Comparison of ENCODE assay signal across 13 cellular contexts in genomic region chrX:3166670-3167455, GRCh38.
"Had no signal": no experiment of that assay in that cellular context is flagged by ENCODE, and none has a peak within 500 bp of the region (broad histone marks: within the 10 kb centered on the region; RNA-seq: fewer than 3 reads in every experiment).

No MANE protein-coding gene starts in this region.

- H3K27me3 ChIP-seq: heart left ventricle, uterus had no signal

- H3K27ac Mint-ChIP-seq: activated CD8-positive, alpha-beta memory T cell treated with anti-CD3 and anti-CD28 coated beads, Interleukin-2, amount 10 ng/mL, durations not matched to agents 7 days and 5 days; activated naive CD8-positive, alpha-beta T cell; memory B cell; T-helper 17 cell had no signal

- H3K9ac ChIP-seq: parathyroid adenoma had no signal

- H3K36me3 Mint-ChIP-seq: activated CD8-positive, alpha-beta memory T cell treated with anti-CD3 and anti-CD28 coated beads, Interleukin-2, amount 10 ng/mL, durations not matched to agents 7 days and 5 days; activated naive CD8-positive, alpha-beta T cell; memory B cell had no signal

- ATAC-seq: activated CD4-positive, CD25-positive, alpha-beta regulatory T cell treated with anti-CD3 and anti-CD28 coated beads, Interleukin-2, amount 50 U/mL, for 24 hours; activated CD8-positive, alpha-beta memory T cell treated with anti-CD3 and anti-CD28 coated beads, Interleukin-2, amount 10 ng/mL, durations not matched to agents 7 days and 5 days; activated T-cell treated with anti-CD3 and anti-CD28 coated beads, Interleukin-2, amount 50 U/mL, for 4 hours; T-helper 17 cell had no signal

- H2AFZ ChIP-seq: parathyroid adenoma had no signal

- H3K4me1 Mint-ChIP-seq: activated CD8-positive, alpha-beta memory T cell treated with anti-CD3 and anti-CD28 coated beads, Interleukin-2, amount 10 ng/mL, durations not matched to agents 7 days and 5 days; memory B cell; T-helper 17 cell had no signal

- H3K79me2 ChIP-seq: parathyroid adenoma had no signal

- H3K4me3 Mint-ChIP-seq: activated CD8-positive, alpha-beta memory T cell treated with anti-CD3 and anti-CD28 coated beads, Interleukin-2, amount 10 ng/mL, durations not matched to agents 7 days and 5 days; activated naive CD8-positive, alpha-beta T cell; activated T-cell treated with anti-CD3 and anti-CD28 coated beads, Interleukin-2, amount 50 U/mL, for 4 hours; memory B cell; nephron; T-helper 17 cell had no signal

- H3K27ac ChIP-seq: heart left ventricle, left ventricle myocardium inferior, parathyroid adenoma, uterus had no signal

- H3K4me3 ChIP-seq: heart left ventricle, left ventricle myocardium inferior, uterus had no signal

- H3K9me3 Mint-ChIP-seq: activated T-cell treated with anti-CD3 and anti-CD28 coated beads, Interleukin-2, amount 50 U/mL, for 4 hours; memory B cell had no signal

- DNase-seq: activated CD8-positive, alpha-beta memory T cell treated with anti-CD3 and anti-CD28 coated beads, Interleukin-2, amount 10 ng/mL, durations not matched to agents 7 days and 5 days; activated effector memory CD4-positive, alpha-beta T cell treated with anti-CD3 and anti-CD28 coated beads, Interleukin-2, amount 50 U/mL, for 16 hours; activated T-cell treated with anti-CD3 and anti-CD28 coated beads, Interleukin-2, amount 50 U/mL, for 4 hours; heart left ventricle; left ventricle myocardium inferior; retina; T-helper 17 cell; uterus had no signal

- H3K27me3 Mint-ChIP-seq: activated CD8-positive, alpha-beta memory T cell treated with anti-CD3 and anti-CD28 coated beads, Interleukin-2, amount 10 ng/mL, durations not matched to agents 7 days and 5 days; memory B cell had no signal

- H3K9me3 ChIP-seq: heart left ventricle, left ventricle myocardium inferior, uterus had no signal

- H3K4me1 ChIP-seq: heart left ventricle, left ventricle myocardium inferior, parathyroid adenoma, uterus had no signal

- H3K36me3 ChIP-seq: heart left ventricle, left ventricle myocardium inferior, uterus had no signal
